9 cellular contexts compared by ENCODE assay signal in genomic region chr17:4887581-4887980, GRCh38. TPM values are rescaled to one million over a fixed set of nuclear protein-coding genes. Genes with fewer than 3 reads are reported as not detected.
"Had no signal": no experiment of that assay in that cellular context is flagged by ENCODE, and none has a peak within 500 bp of the region (broad histone marks: within the 10 kb centered on the region; RNA-seq: fewer than 3 reads in every experiment).

No MANE protein-coding gene starts in this region.

- ATAC-seq: GM23338, K562 had no signal

- H3K9me3 Mint-ChIP-seq: GM23338, H9 had no signal

- H3K4me2 ChIP-seq: GM23338 had no signal

- H3K4me3 ChIP-seq: GM23338, K562 had no signal

- DNase-seq: H9, HCEC 1CT, IMR-90 had no signal

- H3K4me3 Mint-ChIP-seq: GM23338, H9 had no signal

- H2AFZ ChIP-seq: GM23338 had no signal

- H3K27ac ChIP-seq: HL-60 had no signal

- FAIRE-seq: H1, H54, K562 had no signal

- H3K27ac Mint-ChIP-seq: GM23338, H9 had no signal

RNA-seq across cellular contexts. Expression of gene CHRNE, which starts 15.3 kb away (rescaled TPM):
- total RNA-seq: HT1080, K562 had no signal
- polyA plus RNA-seq: K562 had no signal

RNA-seq across cellular contexts. Expression of gene GP1BA, which starts 44.5 kb away (rescaled TPM):
- total RNA-seq: GM23338, H1, H9, HT1080, IMR-90, K562 had no signal
- polyA plus RNA-seq: H1, IMR-90 had no signal
